Comparison of ENCODE assay signal across 20 cellular contexts in the genomic region with DNA sequence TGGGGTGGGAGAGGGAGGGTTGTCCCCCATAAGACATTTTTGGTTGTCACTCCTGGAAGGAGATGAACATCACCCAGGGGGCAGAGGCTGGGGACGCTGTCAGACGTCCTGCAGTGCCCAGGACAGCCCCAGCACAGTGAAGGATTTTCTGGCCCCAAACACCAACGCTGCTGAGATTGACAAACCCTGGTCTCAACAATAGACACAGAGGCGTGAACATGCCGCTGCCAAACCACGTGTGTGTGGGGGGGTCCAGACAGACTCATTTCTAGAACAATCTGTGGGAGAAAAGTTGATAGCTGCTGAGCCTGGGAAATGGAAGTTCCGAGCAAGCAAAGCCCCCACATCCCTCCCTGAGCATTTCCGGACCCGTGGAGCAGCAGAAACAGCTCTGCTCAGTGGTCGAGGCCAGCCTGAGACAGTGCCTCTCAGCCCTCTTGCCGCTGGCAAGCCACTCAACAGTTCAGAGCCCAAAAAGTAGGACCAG. TPM values are rescaled to one million over a fixed set of nuclear protein-coding genes. Genes with fewer than 3 reads are reported as not detected.
A peak's percentile ranks its signal among the peaks of the same experiment; 100 is the strongest.
DNase-seq lines count a peak whose midpoint lies in the region; ATAC-seq and TF ChIP-seq lines count a peak whose summit lies in the region.
"Had no signal": no experiment of that assay in that cellular context is flagged by ENCODE, and none has a peak within 500 bp of the region (broad histone marks: within the 10 kb centered on the region; RNA-seq: fewer than 3 reads in every experiment).

No MANE protein-coding gene starts in this region.

- H3K27ac Mint-ChIP-seq in activated CD4-positive, alpha-beta T cell treated with anti-CD3 and anti-CD28 coated beads, Interleukin-2, amount 10 ng/mL, durations not matched to agents 24 days and 14 days: no peak overlapping the region
- H3K27ac Mint-ChIP-seq: CD4-positive, alpha-beta T cell had no signal

- H3K4me1 ChIP-seq in OCI-LY3 (ENCODE audit: low read length) (peaks cover 16% of the 10 kb centered on the region), neuronal stem cell (ENCODE audit: control insufficient read depth in 2 of 2, insufficient read depth in 1 of 2, low read depth in 1 of 2, low read length in 2 of 2) (peaks cover 0 to 20% of the 10 kb centered on the region in 2 donors)

- H3K36me3 Mint-ChIP-seq in activated CD4-positive, alpha-beta T cell treated with anti-CD3 and anti-CD28 coated beads, Interleukin-2, amount 10 ng/mL, durations not matched to agents 24 days and 14 days (ENCODE audit: low read depth): no peaks in the 10 kb centered on the region

- no peaks in the 10 kb centered on the region for H4K20me1 ChIP-seq in OCI-LY3 (ENCODE audit: insufficient read depth, low read length)

- peak overlapping the region; percentile 14 for H2BK12ac ChIP-seq in neuronal stem cell (ENCODE audit: low read length)

- H3K9me3 ChIP-seq in OCI-LY3 (ENCODE audit: insufficient read depth, low read length): no peaks in the 10 kb centered on the region
- no peaks in the 10 kb centered on the region for H3K9me3 ChIP-seq in neuronal stem cell (replicated peaks in 1 of 2; ENCODE audit: control insufficient read depth in 2 of 2, insufficient read depth in 1 of 2, low read depth in 1 of 2, low read length in 2 of 2)

- no peaks in the 10 kb centered on the region; the same call in 1 of the 2 replicates for H3K27me3 ChIP-seq in GM06990 (replicated peaks; ENCODE audit: control insufficient read depth, insufficient read depth, low read length)
- H3K27me3 ChIP-seq in OCI-LY3 (ENCODE audit: low read depth, low read length): peaks cover 62% of the 10 kb centered on the region
- H3K27me3 ChIP-seq in neuronal stem cell (ENCODE audit: control insufficient read depth in 3 of 3, insufficient read depth in 3 of 3, low read depth in 1 of 3, low read length in 3 of 3): peaks cover 0 to 10% (median 2%) of the 10 kb centered on the region in 3 experiments

- H4K91ac ChIP-seq in neuronal stem cell (ENCODE audit: low read depth, low read length, poor library complexity): no peak overlapping the region

- no peak overlapping the region for H3K23ac ChIP-seq in neuronal stem cell (ENCODE audit: low read depth, low read length, poor library complexity)

- in situ Hi-C loops in GM13976 (cut with MboI; ENCODE audit: low sequenced_read_pairs, unreplicated experiment): no loop called here

- H2BK15ac ChIP-seq in neuronal stem cell (ENCODE audit: low read length): no peak overlapping the region

- no peak overlapping the region for H2BK5ac ChIP-seq in neuronal stem cell (ENCODE audit: low read length)

- H3K4me3 ChIP-seq in GM06990 (replicated peaks; ENCODE audit: low read depth, low read length): no peak overlapping the region
- H3K4me3 ChIP-seq in OCI-LY3 (ENCODE audit: low read length): no peak overlapping the region
- H3K4me3 ChIP-seq in neuronal stem cell (ENCODE audit: low read length in 2 of 2): no peak overlapping the region

- WGBS in neuronal stem cell (ENCODE audit: extremely low coverage in 2 of 2, insufficient read length in 2 of 2, insufficient replicate concordance in 1 of 2), 2 donors: no CpG with 5 or more reads among the region's 11 CpGs

- H3K79me1 ChIP-seq in neuronal stem cell (ENCODE audit: low read depth, low read length): no peaks in the 10 kb centered on the region

- no peaks in the 10 kb centered on the region for H3K79me2 ChIP-seq in OCI-LY3 (ENCODE audit: low read length)

- peak overlapping the region; percentile 11 for H3K14ac ChIP-seq in neuronal stem cell (ENCODE audit: low read length)

- peak overlapping the region; percentile 72 for H3K18ac ChIP-seq in neuronal stem cell (ENCODE audit: low read length)

- H3K4ac ChIP-seq in neuronal stem cell (ENCODE audit: low read length): no peak overlapping the region

- no peak overlapping the region for H4K8ac ChIP-seq in neuronal stem cell (ENCODE audit: low read depth, low read length)

- DNase-seq in GM06990 (ENCODE audit: extremely low read depth, insufficient read length) (peak; percentile 28), GM13976 (ENCODE audit: low spot score) (peak; percentile 45), neuronal stem cell (ENCODE audit: low spot score) (no peak), NCI-H1436 (lab: John Stamatoyannopoulos, UW) (no peak), activated gamma-delta T cell treated with Interleukin-2 at 50 U/mL for 16 hours (no peak)
- DNase-seq in activated CD4-positive, alpha-beta T cell treated with anti-CD3 and anti-CD28 coated beads, Interleukin-2, amount 10 ng/mL, durations not matched to agents 24 days and 14 days: no peak
- DNase-seq: ACHN; AML-193; CD4-positive, alpha-beta T cell; EL; HCEC 1CT; KBM-7; NCI-H1048; NCI-H146; NCI-H2081; NCI-H524 had no signal

- H3K27ac ChIP-seq in OCI-LY3 (ENCODE audit: low read length): no peak overlapping the region
- H3K27ac ChIP-seq in neuronal stem cell (replicated peaks; ENCODE audit: low read length): no peak overlapping the region

- H3K27me3 Mint-ChIP-seq in activated CD4-positive, alpha-beta T cell treated with anti-CD3 and anti-CD28 coated beads, Interleukin-2, amount 10 ng/mL, durations not matched to agents 24 days and 14 days: peaks cover 48% of the 10 kb centered on the region

- H3K36me3 ChIP-seq in GM06990 (ENCODE audit: control insufficient read depth, insufficient read depth, low read length): no peaks in the 10 kb centered on the region
- no peaks in the 10 kb centered on the region for H3K36me3 ChIP-seq in OCI-LY3 (replicated peaks; ENCODE audit: low read depth, low read length)
- H3K36me3 ChIP-seq in neuronal stem cell (replicated peaks in 1 of 2; ENCODE audit: control insufficient read depth in 2 of 2, insufficient read depth in 2 of 2, low read length in 2 of 2): no peaks in the 10 kb centered on the region

- H3K4me3 Mint-ChIP-seq in activated CD4-positive, alpha-beta T cell treated with anti-CD3 and anti-CD28 coated beads, Interleukin-2, amount 10 ng/mL, durations not matched to agents 24 days and 14 days: no peak overlapping the region
- H3K4me3 Mint-ChIP-seq: CD4-positive, alpha-beta T cell had no signal

- no peak for ATAC-seq in GM18861 (IDR thresholded peaks at IDR 0.05; ENCODE audit: unreplicated experiment)
- ATAC-seq: Panc1, Right ventricle myocardium inferior had no signal

- H3K4me2 ChIP-seq in OCI-LY3 (ENCODE audit: low read length) (peak overlapping the region; percentile 35), neuronal stem cell (ENCODE audit: insufficient read depth, low read length, poor library complexity, severe bottlenecking) (no peak overlapping the region)

- H2BK120ac ChIP-seq in neuronal stem cell (ENCODE audit: low read depth, low read length): no peak overlapping the region

- H2AFZ ChIP-seq in OCI-LY3 (ENCODE audit: low read depth, low read length) (no peak overlapping the region), neuronal stem cell (ENCODE audit: low read length) (no peak overlapping the region)

- peak overlapping the region; percentile 29 for H2AK5ac ChIP-seq in neuronal stem cell (ENCODE audit: low read depth, low read length)

- no peaks in the 10 kb centered on the region for H3K9me3 Mint-ChIP-seq in activated CD4-positive, alpha-beta T cell treated with anti-CD3 and anti-CD28 coated beads, Interleukin-2, amount 10 ng/mL, durations not matched to agents 24 days and 14 days
- H3K9me3 Mint-ChIP-seq: CD4-positive, alpha-beta T cell had no signal

- no peaks in the 10 kb centered on the region for H3K4me1 Mint-ChIP-seq in activated CD4-positive, alpha-beta T cell treated with anti-CD3 and anti-CD28 coated beads, Interleukin-2, amount 10 ng/mL, durations not matched to agents 24 days and 14 days

- H3K9ac ChIP-seq in OCI-LY3 (ENCODE audit: low read length): no peak overlapping the region
- no peak overlapping the region for H3K9ac ChIP-seq in neuronal stem cell (ENCODE audit: low read depth, low read length, poor library complexity)

- TF ChIP-seq CTCF in GM06990 (IDR thresholded peaks at IDR 0.05; ENCODE audit: insufficient read depth, low read length, poor library complexity, severe bottlenecking) (no peak), GM13976 (IDR thresholded peaks at IDR 0.05; ENCODE audit: borderline replicate concordance, control extremely low read depth, extremely low read depth, insufficient read depth, missing control alignments) (no peak), OCI-LY3 (IDR thresholded peaks at IDR 0.05; ENCODE audit: low read depth, low read length) (no peak)

- intact Hi-C loops in activated CD4-positive, alpha-beta T cell treated with anti-CD3 and anti-CD28 coated beads, Interleukin-2, amount 10 ng/mL, durations not matched to agents 24 days and 14 days (cut with micrococcal nuclease): loop anchor here (5.0 to 10.0 kb wide), 3 partner anchors 129 to 676 kb away; no protein-coding TSS in a partner anchor

RNA-seq across cellular contexts. Expression of a gene that starts 43.8 kb away (rescaled TPM):
- polyA plus RNA-seq in neuronal stem cell (2013, experiment 1 of 2): 7.4 TPM
- polyA plus RNA-seq in neuronal stem cell (2013, experiment 2 of 2): 7.1 TPM
- 1.0 and 1.1 TPM in 2 replicates for total RNA-seq in activated CD4-positive, alpha-beta T cell treated with anti-CD3 and anti-CD28 coated beads, Interleukin-2, amount 10 ng/mL, durations not matched to agents 24 days and 14 days

Comparison
In these comparisons a context has a peak if more than half of its experiments do, and no peak if none do; other contexts are left out.
1. DNase-seq: peak in GM06990 (single experiment) and GM13976 (single experiment); none in neuronal stem cell (single experiment), activated CD4-positive, alpha-beta T cell treated with anti-CD3 and anti-CD28 coated beads, Interleukin-2, amount 10 ng/mL, durations not matched to agents 24 days and 14 days (single experiment), NCI-H1436 (single experiment) and activated gamma-delta T cell treated with Interleukin-2 at 50 U/mL for 16 hours (single experiment).